Comparison of ENCODE assay signal across 11 cellular contexts in the genomic region with DNA sequence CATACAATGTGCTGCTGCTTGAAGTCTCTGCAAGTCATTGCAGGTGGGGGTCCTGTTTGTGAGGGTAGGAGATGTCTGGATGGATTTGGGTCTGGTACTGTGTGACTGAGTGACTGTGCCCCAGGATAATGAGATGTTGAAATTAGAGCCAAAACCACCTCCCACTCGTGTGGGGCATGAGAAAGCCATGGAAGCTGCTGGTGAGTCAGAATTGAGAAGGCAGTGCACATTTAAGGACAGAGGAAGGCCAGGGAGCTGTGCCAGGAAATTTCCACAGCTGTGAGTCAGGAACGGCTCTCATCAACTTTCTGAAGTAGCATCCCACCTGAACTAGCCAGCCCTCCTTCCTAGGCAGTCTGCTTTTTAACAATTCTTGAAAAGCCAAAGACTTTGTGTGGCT.
DNase-seq lines count a peak whose midpoint lies in the region; ATAC-seq and TF ChIP-seq lines count a peak whose summit lies in the region.
"Had no signal": no experiment of that assay in that cellular context is flagged by ENCODE, and none has a peak within 500 bp of the region (broad histone marks: within the 10 kb centered on the region; RNA-seq: fewer than 3 reads in every experiment).

No MANE protein-coding gene starts in this region.

- in situ Hi-C loops in Caki2 (cut with HindIII; ENCODE audit: low pct_unique_long_range_greater_than_20kb, low sequenced_read_pairs) = no loop called here

- H3K4me2 ChIP-seq in neural progenitor cell (no peak overlapping the region), Karpas-422 (ENCODE audit: low read depth, low read length, poor library complexity, severe bottlenecking) (no peak overlapping the region)

- H3K79me2 ChIP-seq in neural progenitor cell (ENCODE audit: low read depth) (no peaks in the 10 kb centered on the region), Karpas-422 (ENCODE audit: low read length) (no peaks in the 10 kb centered on the region)

- H3K9me2 ChIP-seq in Karpas-422 (replicated peaks; ENCODE audit: insufficient read depth, low read length) = no peaks in the 10 kb centered on the region

- H3K27me3 Mint-ChIP-seq in neural progenitor cell (ENCODE audit: insufficient read depth, low read depth) = peaks cover 6% of the 10 kb centered on the region

- H4K20me1 ChIP-seq in neural progenitor cell (ENCODE audit: low read depth) (no peaks in the 10 kb centered on the region), Karpas-422 (ENCODE audit: insufficient read depth, low read depth, low read length) (no peaks in the 10 kb centered on the region)

- H2AFZ ChIP-seq in neural progenitor cell (replicated peaks) (no peak overlapping the region), Karpas-422 (ENCODE audit: low read length) (no peak overlapping the region)

- no peaks in the 10 kb centered on the region for H3K36me3 Mint-ChIP-seq in neural progenitor cell

- no peaks in the 10 kb centered on the region for H3K9me3 Mint-ChIP-seq in neural progenitor cell

- DNase-seq in Caki2 (ENCODE audit: low read depth) (peak; percentile 10), NCI-H226 (peak; percentile 10), coronary artery (ENCODE audit: low spot score) (peak; percentile 81), neural progenitor cell (ENCODE audit: low spot score) (no peak), DMS153 (lab: John Stamatoyannopoulos, UW) (no peak), Karpas-422 (no peak), left lobe of liver (ENCODE audit: low spot score) (no peak)
- no peak for DNase-seq in effector memory CD4-positive, alpha-beta T cell
- DNase-seq: NCI-H1417 treated with DMSO at 0.1 percent for 48 hours had no signal

- H3K4me3 ChIP-seq in coronary artery (no peak overlapping the region), neural progenitor cell (no peak overlapping the region), Karpas-422 (ENCODE audit: low read length) (no peak overlapping the region)
- H3K4me3 ChIP-seq in effector memory CD4-positive, alpha-beta T cell (ENCODE audit: insufficient read depth, low read depth, low read length, poor library complexity, severe bottlenecking) = no peak overlapping the region
- H3K4me3 ChIP-seq: GM12878 had no signal

- H3K27ac ChIP-seq in coronary artery = no peak overlapping the region
- no peak overlapping the region for H3K27ac ChIP-seq in neural progenitor cell
- H3K27ac ChIP-seq in Karpas-422 (ENCODE audit: low read length) = no peak overlapping the region
- no peak overlapping the region for H3K27ac ChIP-seq in effector memory CD4-positive, alpha-beta T cell (ENCODE audit: insufficient read depth, low read length, poor library complexity, severe bottlenecking)
- H3K27ac ChIP-seq: HL-60 had no signal

- H3K9me3 ChIP-seq in neural progenitor cell (ENCODE audit: low read depth) (no peaks in the 10 kb centered on the region), Karpas-422 (ENCODE audit: low read length) (no peaks in the 10 kb centered on the region)
- no peaks in the 10 kb centered on the region for H3K9me3 ChIP-seq in effector memory CD4-positive, alpha-beta T cell (ENCODE audit: control insufficient read depth, low read length)

- H3K36me3 ChIP-seq in neural progenitor cell (no peaks in the 10 kb centered on the region), Karpas-422 (ENCODE audit: insufficient read depth, low read length) (no peaks in the 10 kb centered on the region)
- H3K36me3 ChIP-seq in effector memory CD4-positive, alpha-beta T cell (ENCODE audit: control insufficient read depth, insufficient read depth, low read length) = no peaks in the 10 kb centered on the region

- H3K4me3 Mint-ChIP-seq in neural progenitor cell = no peak overlapping the region

- H3K4me1 ChIP-seq in neural progenitor cell (no peaks in the 10 kb centered on the region), Karpas-422 (ENCODE audit: low read length) (no peaks in the 10 kb centered on the region)
- H3K4me1 ChIP-seq in effector memory CD4-positive, alpha-beta T cell (ENCODE audit: control insufficient read depth, insufficient read depth, low read length, poor library complexity, severe bottlenecking) = no peaks in the 10 kb centered on the region

- H3F3A ChIP-seq in neural progenitor cell (ENCODE audit: low read depth) = no peaks in the 10 kb centered on the region

- no peak for ATAC-seq in left lobe of liver
- ATAC-seq: GM12878 had no signal

- no peak for TF ChIP-seq CTCF in coronary artery (IDR thresholded peaks at IDR 0.05)
- TF ChIP-seq CTCF in neural progenitor cell (IDR thresholded peaks at IDR 0.05) = no peak

- H3K27me3 ChIP-seq in neural progenitor cell (no peaks in the 10 kb centered on the region), Karpas-422 (ENCODE audit: low read length) (no peaks in the 10 kb centered on the region)
- H3K27me3 ChIP-seq in effector memory CD4-positive, alpha-beta T cell (replicated peaks; ENCODE audit: control insufficient read depth, insufficient read depth, low read length, poor library complexity, severe bottlenecking) = no peaks in the 10 kb centered on the region

- no peak overlapping the region for H3K9ac ChIP-seq in neural progenitor cell
- H3K9ac ChIP-seq in Karpas-422 (ENCODE audit: low read length) = no peak overlapping the region

- peak overlapping the region; percentile 42 for H3K27ac Mint-ChIP-seq in neural progenitor cell

- peaks cover 17% of the 10 kb centered on the region for H3K4me1 Mint-ChIP-seq in neural progenitor cell

Comparison
In these comparisons a context has a peak if more than half of its experiments do, and no peak if none do; other contexts are left out.
1. DNase-seq: peak in Caki2 (single experiment), NCI-H226 (single experiment) and coronary artery (single experiment); none in neural progenitor cell (single experiment), DMS153 (single experiment), Karpas-422 (single experiment), left lobe of liver (single experiment) and effector memory CD4-positive, alpha-beta T cell (0 of 3).